Comparison of ENCODE assay signal across 18 cellular contexts in the genomic region with DNA sequence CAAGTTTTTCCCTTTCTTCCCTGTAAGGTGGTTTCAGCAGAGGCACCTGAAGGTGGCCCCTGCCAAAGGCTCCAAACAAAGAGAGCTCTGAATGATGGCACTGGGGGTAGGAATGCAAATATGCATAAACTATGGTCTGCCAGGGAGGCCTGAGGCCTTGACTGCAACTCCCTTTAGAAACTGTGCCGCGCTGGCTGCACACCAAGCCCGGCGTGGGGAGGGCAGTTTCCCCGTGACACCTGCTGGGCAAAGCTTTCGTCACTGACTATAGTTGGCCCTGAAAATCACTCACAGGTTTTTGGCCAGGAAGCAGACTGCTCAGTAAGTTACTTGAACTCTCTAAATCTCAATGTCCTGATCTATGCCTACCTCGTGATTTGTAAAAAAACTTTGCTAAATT.
DNase-seq lines count a peak whose midpoint lies in the region; ATAC-seq and TF ChIP-seq lines count a peak whose summit lies in the region.
"Had no signal": no experiment of that assay in that cellular context is flagged by ENCODE, and none has a peak within 500 bp of the region (broad histone marks: within the 10 kb centered on the region; RNA-seq: fewer than 3 reads in every experiment).

No MANE protein-coding gene starts in this region.

- no peaks in the 10 kb centered on the region for H3K36me3 ChIP-seq in neural cell (ENCODE audit: insufficient read depth, low read length)
- H3K36me3 ChIP-seq: HAP-1 had no signal

- H3K9me3 Mint-ChIP-seq in activated CD8-positive, alpha-beta T cell treated with anti-CD3 and anti-CD28 coated beads, Interleukin-2, amount 10 ng/mL, durations not matched to agents 7 days and 5 days (ENCODE audit: insufficient read depth): peaks cover 6% of the 10 kb centered on the region
- H3K9me3 Mint-ChIP-seq: CD4-positive, alpha-beta T cell had no signal

- peaks cover 3% of the 10 kb centered on the region for H3F3A ChIP-seq in neural cell (ENCODE audit: insufficient read depth, low read length, poor library complexity, severe bottlenecking)

- no peak for TF ChIP-seq RAD21 in neural cell (conservative IDR thresholded peaks at IDR 0.05)

- TF ChIP-seq EP300 in neural cell (conservative IDR thresholded peaks at IDR 0.05; ENCODE audit: poor library complexity, severe bottlenecking): no peak

- no peak overlapping the region for H3K9ac ChIP-seq in neural cell (ENCODE audit: low read length)

- H4K20me1 ChIP-seq in neural cell (ENCODE audit: insufficient read depth): no peaks in the 10 kb centered on the region

- no peak overlapping the region for H2AFZ ChIP-seq in neural cell (ENCODE audit: low read depth, low read length)
- H2AFZ ChIP-seq: PC-9 had no signal

- H3K9me3 ChIP-seq in neural cell (ENCODE audit: low read length): no peaks in the 10 kb centered on the region
- H3K9me3 ChIP-seq: A549, HAP-1 had no signal

- no peaks in the 10 kb centered on the region for H3K27me3 ChIP-seq in neural cell (ENCODE audit: insufficient read depth, low read depth, low read length)

- no peaks in the 10 kb centered on the region for H3K79me2 ChIP-seq in neural cell (replicated peaks; ENCODE audit: insufficient read depth, low read length)

- H3K4me1 Mint-ChIP-seq in activated CD8-positive, alpha-beta T cell treated with anti-CD3 and anti-CD28 coated beads, Interleukin-2, amount 10 ng/mL, durations not matched to agents 7 days and 5 days (ENCODE audit: low read depth): no peaks in the 10 kb centered on the region
- H3K4me1 Mint-ChIP-seq: IgD-negative memory B cell had no signal

- DNase-seq in NCI-H446 treated with DMSO at 0.1 percent for 48 hours (lab: John Stamatoyannopoulos, UW) (peak; percentile 26), cerebellar cortex (ENCODE audit: low spot score) (peak; percentile 73)
- DNase-seq in activated CD8-positive, alpha-beta T cell treated with anti-CD3 and anti-CD28 coated beads, Interleukin-2, amount 10 ng/mL, durations not matched to agents 7 days and 5 days: no peak
- DNase-seq: CD4-positive, alpha-beta T cell; NCI-H1105 treated with DMSO at 0.1 percent for 48 hours; NCI-H1694; NCI-H510A treated with DMSO at 0.1 percent for 48 hours; NCI-H774; PC-9; SIG-M5 had no signal

- H3K36me3 Mint-ChIP-seq in activated CD8-positive, alpha-beta T cell treated with anti-CD3 and anti-CD28 coated beads, Interleukin-2, amount 10 ng/mL, durations not matched to agents 7 days and 5 days (ENCODE audit: low read depth): no peaks in the 10 kb centered on the region
- H3K36me3 Mint-ChIP-seq: IgD-negative memory B cell had no signal

- peak; percentile 1 for ATAC-seq in GM19463 (IDR thresholded peaks at IDR 0.05; ENCODE audit: unreplicated experiment)
- no peak for ATAC-seq in HG02938 (IDR thresholded peaks at IDR 0.05; ENCODE audit: unreplicated experiment)
- ATAC-seq in activated CD8-positive, alpha-beta T cell treated with anti-CD3 and anti-CD28 coated beads, Interleukin-2, amount 10 ng/mL, durations not matched to agents 7 days and 5 days: no peak
- ATAC-seq in GM18502 (IDR thresholded peaks at IDR 0.05; ENCODE audit: poor library complexity, unreplicated experiment): no peak

- TF ChIP-seq CTCF in neural cell (IDR thresholded peaks at IDR 0.05; ENCODE audit: poor library complexity, severe bottlenecking): no peak

- H3K27ac ChIP-seq in neural cell (ENCODE audit: low read length): peak overlapping the region; percentile 85
- H3K27ac ChIP-seq: A549, PC-9, RWPE1 had no signal

- H3K4me3 ChIP-seq in neural cell (ENCODE audit: low read length): no peak overlapping the region
- H3K4me3 ChIP-seq: A549, HAP-1, PC-9 had no signal

- CTCF ChIA-PET in activated CD8-positive, alpha-beta T cell treated with anti-CD3 and anti-CD28 coated beads, Interleukin-2, amount 10 ng/mL, durations not matched to agents 7 days and 5 days (lab: Charles Lee): no interaction called here

- no peak overlapping the region for H3K4me2 ChIP-seq in neural cell (ENCODE audit: low read length)
- H3K4me2 ChIP-seq: A549, PC-9 had no signal

- no peak overlapping the region for H3K27ac Mint-ChIP-seq in activated CD8-positive, alpha-beta T cell treated with anti-CD3 and anti-CD28 coated beads, Interleukin-2, amount 10 ng/mL, durations not matched to agents 7 days and 5 days
- H3K27ac Mint-ChIP-seq: CD4-positive, alpha-beta T cell; IgD-negative memory B cell had no signal

- H3K9me2 ChIP-seq in neural cell (ENCODE audit: insufficient read depth, low read length): no peaks in the 10 kb centered on the region

- POLR2A ChIA-PET in activated CD8-positive, alpha-beta T cell treated with anti-CD3 and anti-CD28 coated beads, Interleukin-2, amount 10 ng/mL, durations not matched to agents 7 days and 5 days (lab: Charles Lee): no interaction called here

- H3K27me3 Mint-ChIP-seq in activated CD8-positive, alpha-beta T cell treated with anti-CD3 and anti-CD28 coated beads, Interleukin-2, amount 10 ng/mL, durations not matched to agents 7 days and 5 days (ENCODE audit: low read depth): no peaks in the 10 kb centered on the region
- H3K27me3 Mint-ChIP-seq: CD4-positive, alpha-beta T cell had no signal

- no peak overlapping the region for H3K4me3 Mint-ChIP-seq in activated CD8-positive, alpha-beta T cell treated with anti-CD3 and anti-CD28 coated beads, Interleukin-2, amount 10 ng/mL, durations not matched to agents 7 days and 5 days
- H3K4me3 Mint-ChIP-seq: CD4-positive, alpha-beta T cell; IgD-negative memory B cell had no signal

TF ChIP-seq in neural cell, 6 proteins besides CTCF, POLR2A, EP300 and RAD21:
- TF ChIP-seq, protein P1, sequence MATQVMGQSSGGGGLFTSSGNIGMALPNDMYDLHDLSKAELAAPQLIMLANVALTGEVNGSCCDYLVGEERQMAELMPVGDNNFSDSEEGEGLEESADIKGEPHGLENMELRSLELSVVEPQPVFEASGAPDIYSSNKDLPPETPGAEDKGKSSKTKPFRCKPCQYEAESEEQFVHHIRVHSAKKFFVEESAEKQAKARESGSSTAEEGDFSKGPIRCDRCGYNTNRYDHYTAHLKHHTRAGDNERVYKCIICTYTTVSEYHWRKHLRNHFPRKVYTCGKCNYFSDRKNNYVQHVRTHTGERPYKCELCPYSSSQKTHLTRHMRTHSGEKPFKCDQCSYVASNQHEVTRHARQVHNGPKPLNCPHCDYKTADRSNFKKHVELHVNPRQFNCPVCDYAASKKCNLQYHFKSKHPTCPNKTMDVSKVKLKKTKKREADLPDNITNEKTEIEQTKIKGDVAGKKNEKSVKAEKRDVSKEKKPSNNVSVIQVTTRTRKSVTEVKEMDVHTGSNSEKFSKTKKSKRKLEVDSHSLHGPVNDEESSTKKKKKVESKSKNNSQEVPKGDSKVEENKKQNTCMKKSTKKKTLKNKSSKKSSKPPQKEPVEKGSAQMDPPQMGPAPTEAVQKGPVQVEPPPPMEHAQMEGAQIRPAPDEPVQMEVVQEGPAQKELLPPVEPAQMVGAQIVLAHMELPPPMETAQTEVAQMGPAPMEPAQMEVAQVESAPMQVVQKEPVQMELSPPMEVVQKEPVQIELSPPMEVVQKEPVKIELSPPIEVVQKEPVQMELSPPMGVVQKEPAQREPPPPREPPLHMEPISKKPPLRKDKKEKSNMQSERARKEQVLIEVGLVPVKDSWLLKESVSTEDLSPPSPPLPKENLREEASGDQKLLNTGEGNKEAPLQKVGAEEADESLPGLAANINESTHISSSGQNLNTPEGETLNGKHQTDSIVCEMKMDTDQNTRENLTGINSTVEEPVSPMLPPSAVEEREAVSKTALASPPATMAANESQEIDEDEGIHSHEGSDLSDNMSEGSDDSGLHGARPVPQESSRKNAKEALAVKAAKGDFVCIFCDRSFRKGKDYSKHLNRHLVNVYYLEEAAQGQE (IDR thresholded peaks at IDR 0.05; ENCODE audit: borderline replicate concordance): no peak
- TF ChIP-seq TAF1 (IDR thresholded peaks at IDR 0.05; ENCODE audit: low read depth): no peak
- no peak for TF ChIP-seq MXI1 (conservative IDR thresholded peaks at IDR 0.05; ENCODE audit: poor library complexity, severe bottlenecking)
- no peak for TF ChIP-seq SMC3 (conservative IDR thresholded peaks at IDR 0.05; ENCODE audit: poor library complexity)
- TF ChIP-seq EZH2 (IDR thresholded peaks at IDR 0.05; ENCODE audit: borderline replicate concordance, insufficient read depth, low read length, poor library complexity, severe bottlenecking): no peak
